21 cellular contexts compared by ENCODE assay signal in genomic region chr14:23435540-23436326, GRCh38. TPM values are rescaled to one million over a fixed set of nuclear protein-coding genes. Genes with fewer than 3 reads are reported as not detected.
A peak's percentile ranks its signal among the peaks of the same experiment; 100 is the strongest.
DNase-seq lines count a peak whose midpoint lies in the region; ATAC-seq and TF ChIP-seq lines count a peak whose summit lies in the region.
"Had no signal": no experiment of that assay in that cellular context is flagged by ENCODE, and none has a peak within 500 bp of the region (broad histone marks: within the 10 kb centered on the region; RNA-seq: fewer than 3 reads in every experiment).

TSS of gene MYH7 (minus strand) at chr14:23435660. CDS start at chr14:23433732, 1,928 bp downstream.

- no peak for TF ChIP-seq POLR2A in suprapubic skin (IDR thresholded peaks at IDR 0.05)
- TF ChIP-seq POLR2A in GM18505 (IDR thresholded peaks at IDR 0.05; ENCODE audit: borderline replicate concordance, extremely low read depth, insufficient read depth, insufficient read length), result no peak

- 67% methylated on average over 10 of the region's 10 CpGs for WGBS in suprapubic skin

- DNase-seq in cardiac muscle cell (ENCODE audit: low read depth in 1 of 2, low spot score in 1 of 2) (peak in 1 of 2 donors; percentile 78), suprapubic skin (ENCODE audit: low spot score in 2 of 2) (peak; percentile 48 to 64), WTC11 (ENCODE audit: low spot score) (no peak)
- DNase-seq: activated CD4-positive, alpha-beta T cell treated with anti-CD3 and anti-CD28 coated beads for 4 hours; activated T-cell treated with anti-CD3 and anti-CD28 coated beads for 4 hours; MM.1S; NCI-H1930; stimulated activated CD4-positive, alpha-beta T cell treated with anti-CD3 and anti-CD28 coated beads, Interleukin-4, amount 100 ng/mL, for 24 hours; T1000; testis had no signal

- H3K9me3 ChIP-seq in cardiac muscle cell (ENCODE audit: low read depth) (no peaks in the 10 kb centered on the region), suprapubic skin (no peaks in the 10 kb centered on the region)
- H3K9me3 ChIP-seq: left lung, right lobe of liver, SJSA1, testis had no signal

- POLR2A ChIA-PET in WTC11 (lab: Charles Lee), result no interaction called here

- H3K4me1 ChIP-seq in cardiac muscle cell (ENCODE audit: low read depth) (peaks cover 81% of the 10 kb centered on the region), suprapubic skin (no peaks in the 10 kb centered on the region)
- H3K4me1 ChIP-seq: left lung, right lobe of liver, SJSA1, testis had no signal

- H3K4me3 ChIP-seq in cardiac muscle cell (no peak within 1 kb of the TSS), suprapubic skin (no peak within 1 kb of the TSS)
- H3K4me3 ChIP-seq: left lung, right lobe of liver, SJSA1, testis had no signal

- peak within 1 kb of the TSS; percentile 89 to 99 (median 96) for H3K27ac Mint-ChIP-seq in brain
- peak within 1 kb of the TSS; percentile 73 to 94 (median 93) for H3K27ac Mint-ChIP-seq in nephron
- H3K27ac Mint-ChIP-seq in WTC11, result no peak within 1 kb of the TSS
- H3K27ac Mint-ChIP-seq: activated naive CD4-positive, alpha-beta T cell treated with anti-CD3 and anti-CD28 coated beads, Interleukin-2, amount 50 U/mL, for 24 hours had no signal

- H3K36me3 Mint-ChIP-seq in brain (no peaks in the 10 kb centered on the region), nephron (ENCODE audit: low read depth) (no peaks in the 10 kb centered on the region), WTC11 (no peaks in the 10 kb centered on the region)
- H3K36me3 Mint-ChIP-seq: activated naive CD4-positive, alpha-beta T cell treated with anti-CD3 and anti-CD28 coated beads, Interleukin-2, amount 50 U/mL, for 24 hours had no signal

- H3K27me3 Mint-ChIP-seq in brain (no peaks in the 10 kb centered on the region), nephron (ENCODE audit: low read depth) (no peaks in the 10 kb centered on the region), WTC11 (ENCODE audit: low read depth) (peaks cover 33% of the 10 kb centered on the region)

- no peaks in the 10 kb centered on the region for H3K27me3 ChIP-seq in cardiac muscle cell
- no peaks in the 10 kb centered on the region for H3K27me3 ChIP-seq in suprapubic skin
- H3K27me3 ChIP-seq: left lung, right lobe of liver, SJSA1, testis had no signal

- H3K4me1 Mint-ChIP-seq in brain, result peaks cover 78% of the 10 kb centered on the region
- H3K4me1 Mint-ChIP-seq in nephron, result peaks cover 51% of the 10 kb centered on the region
- peaks cover 14% of the 10 kb centered on the region for H3K4me1 Mint-ChIP-seq in WTC11
- H3K4me1 Mint-ChIP-seq: activated naive CD4-positive, alpha-beta T cell treated with anti-CD3 and anti-CD28 coated beads, Interleukin-2, amount 50 U/mL, for 24 hours had no signal

- CTCF ChIA-PET in WTC11 (lab: Charles Lee), result interaction anchor here (0.8 to 1.9 kb wide), 8 partner anchors 11 to 124 kb away, joined by 3 to 9 read pairs (median 3); partner anchors contain the start of genes CMTM5 and SLC22A17

- no peak for TF ChIP-seq EP300 in suprapubic skin (IDR thresholded peaks at IDR 0.05)

- no peak for ATAC-seq in WTC11
- ATAC-seq in GM19324 (IDR thresholded peaks at IDR 0.05; ENCODE audit: low FRiP score, unreplicated experiment), result no peak
- no peak for ATAC-seq in GM18505 (IDR thresholded peaks at IDR 0.05; ENCODE audit: unreplicated experiment)
- ATAC-seq: left lung, right lobe of liver had no signal

- H3K9me3 Mint-ChIP-seq in brain (peaks cover 0 to 2% (median 0%) of the 10 kb centered on the region in 5 experiments), nephron (no peaks in the 10 kb centered on the region), WTC11 (no peaks in the 10 kb centered on the region)
- H3K9me3 Mint-ChIP-seq: activated naive CD4-positive, alpha-beta T cell treated with anti-CD3 and anti-CD28 coated beads, Interleukin-2, amount 50 U/mL, for 24 hours had no signal

- H3K4me3 Mint-ChIP-seq in brain (no peak within 1 kb of the TSS), nephron (peak within 1 kb of the TSS in 2 of 3 experiments; percentile 19 to 30), WTC11 (no peak within 1 kb of the TSS)
- H3K4me3 Mint-ChIP-seq: activated naive CD4-positive, alpha-beta T cell treated with anti-CD3 and anti-CD28 coated beads, Interleukin-2, amount 50 U/mL, for 24 hours had no signal

- peak within 1 kb of the TSS; percentile 100 for H3K27ac ChIP-seq in cardiac muscle cell
- H3K27ac ChIP-seq in suprapubic skin, result no peak within 1 kb of the TSS
- H3K27ac ChIP-seq: left lung, right lobe of liver, SJSA1, testis had no signal

- TF ChIP-seq CTCF in brain (conservative IDR thresholded peaks at IDR 0.05), result no peak
- no peak for TF ChIP-seq CTCF in cardiac muscle cell (IDR thresholded peaks at IDR 0.05; ENCODE audit: low read depth, low read length)
- TF ChIP-seq CTCF in nephron (IDR thresholded peaks at IDR 0.05; ENCODE audit: unreplicated experiment in 3 of 3), result no peak
- no peak for TF ChIP-seq CTCF in suprapubic skin (IDR thresholded peaks at IDR 0.05)
- no peak for TF ChIP-seq CTCF in WTC11 (IDR thresholded peaks at IDR 0.05)

- H3K36me3 ChIP-seq in cardiac muscle cell (no peaks in the 10 kb centered on the region), suprapubic skin (no peaks in the 10 kb centered on the region)
- H3K36me3 ChIP-seq: left lung, right lobe of liver, SJSA1 had no signal

TF ChIP-seq in WTC11, 78 proteins besides CTCF, POLR2A, EP300 and RAD21 (continues in another document):
- TF ChIP-seq FOXJ3 (CRISPR knock-in tag; IDR thresholded peaks at IDR 0.05; ENCODE audit: borderline replicate concordance), result no peak
- no peak for TF ChIP-seq ZNF232 (CRISPR knock-in tag; IDR thresholded peaks at IDR 0.05)
- no peak for TF ChIP-seq NR2C2 (CRISPR knock-in tag; IDR thresholded peaks at IDR 0.05)
- no peak for TF ChIP-seq STAT6 (CRISPR knock-in tag; conservative IDR thresholded peaks at IDR 0.05; ENCODE audit: low read depth)
- no peak for TF ChIP-seq PREB (CRISPR knock-in tag; IDR thresholded peaks at IDR 0.05; ENCODE audit: borderline replicate concordance)
- no peak for TF ChIP-seq MLX (CRISPR knock-in tag; IDR thresholded peaks at IDR 0.05)
- TF ChIP-seq ZNF263 (CRISPR knock-in tag; IDR thresholded peaks at IDR 0.05; ENCODE audit: low read depth), result no peak
- no peak for TF ChIP-seq HMGA2 (CRISPR knock-in tag; IDR thresholded peaks at IDR 0.05)
- no peak for TF ChIP-seq MYBL2 (CRISPR knock-in tag; IDR thresholded peaks at IDR 0.05)
- no peak for TF ChIP-seq ELF4 (CRISPR knock-in tag; IDR thresholded peaks at IDR 0.05; ENCODE audit: low read depth)
- no peak for TF ChIP-seq ATF3 (CRISPR knock-in tag; conservative IDR thresholded peaks at IDR 0.05)
- TF ChIP-seq IRF1 (CRISPR knock-in tag; IDR thresholded peaks at IDR 0.05), result no peak

RNA-seq across cellular contexts. Expression of gene MYH7, which starts in this region (rescaled TPM):
- polyA plus RNA-seq in brain (ENCODE audit: insufficient read depth, low read depth, low replicate concordance), result 0.56 TPM
- 82.8 and 134 TPM in 2 replicates for total RNA-seq in cardiac muscle cell
- polyA plus RNA-seq in cardiac muscle cell, result 66.2 and 117 TPM in 2 replicates
- not detected for total RNA-seq in suprapubic skin
- total RNA-seq in WTC11 (2021), result 0.02 TPM in 1 of 3 replicates, not detected in the others
- total RNA-seq: bronchial epithelial cell, NCI-H460, SJSA1 had no signal
- polyA plus RNA-seq: BJ had no signal

Comparison
In these comparisons a context has a peak if more than half of its experiments do, and no peak if none do; other contexts are left out.
1. RNA of gene MYH7 (total RNA-seq): 82.8 to 134 TPM in cardiac muscle cell; not detected in suprapubic skin and 0.02 TPM in WTC11; every median in the first group is over 10 times any median in the second.
2. RNA of gene MYH7 (polyA plus RNA-seq): 66.2 to 117 TPM in cardiac muscle cell; 0.56 TPM in brain (single experiment); every median in the first group is over 10 times any median in the second.
3. Peak in DNase-seq in suprapubic skin; RNA of the gene not detected or under 1 TPM.
4. H3K4me3 Mint-ChIP-seq: peak in nephron (2 of 3); none in brain (0 of 5) and WTC11 (single experiment).